Comparison of ENCODE assay signal across 1 cellular context in the genomic region with DNA sequence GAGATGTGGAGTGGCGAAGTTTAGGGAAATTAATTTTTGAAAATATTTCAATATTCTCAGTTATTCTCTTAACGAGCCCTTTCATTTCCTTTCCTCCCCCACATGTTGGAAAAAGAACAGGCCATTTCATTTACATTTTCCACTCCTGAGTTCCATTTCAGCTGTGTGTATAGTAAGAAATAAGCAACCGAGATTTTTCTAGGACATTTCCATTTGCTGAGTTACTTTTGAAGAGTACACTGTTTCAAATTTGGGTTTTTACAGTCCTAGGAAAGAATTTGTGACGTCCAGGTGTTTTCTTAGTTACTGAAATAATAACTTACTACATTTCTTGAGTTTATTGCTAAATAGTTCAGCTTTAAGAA.
TF ChIP-seq lines count a peak whose summit lies in the region.

No MANE protein-coding gene starts in this region.

TF ChIP-seq in endothelial cell of umbilical vein, 7 proteins besides CTCF, POLR2A, EP300 and RAD21:
- TF ChIP-seq POLR2AphosphoS5 (IDR thresholded peaks at IDR 0.05; ENCODE audit: insufficient read depth, low read depth, low read length): no peak
- TF ChIP-seq GATA2 (IDR thresholded peaks at IDR 0.05; ENCODE audit: insufficient read depth, insufficient read length, low read depth, low read length): no peak
- no peak for TF ChIP-seq JUN (IDR thresholded peaks at IDR 0.05; ENCODE audit: borderline replicate concordance, insufficient read depth, insufficient read length, low read depth)
- TF ChIP-seq EZH2 (IDR thresholded peaks at IDR 0.05; ENCODE audit: borderline replicate concordance, low read depth, low read length, severe bottlenecking): no peak
- TF ChIP-seq MYC (IDR thresholded peaks at IDR 0.05; ENCODE audit: low read depth, low read length): no peak
- no peak for TF ChIP-seq FOS (IDR thresholded peaks at IDR 0.05; ENCODE audit: borderline replicate concordance, insufficient read depth, low read length)
- TF ChIP-seq, protein P1, sequence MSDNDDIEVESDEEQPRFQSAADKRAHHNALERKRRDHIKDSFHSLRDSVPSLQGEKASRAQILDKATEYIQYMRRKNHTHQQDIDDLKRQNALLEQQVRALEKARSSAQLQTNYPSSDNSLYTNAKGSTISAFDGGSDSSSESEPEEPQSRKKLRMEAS (IDR thresholded peaks at IDR 0.05; ENCODE audit: insufficient read depth, insufficient read length): no peak
